Comparison of ENCODE assay signal across 10 cellular contexts in the genomic region with DNA sequence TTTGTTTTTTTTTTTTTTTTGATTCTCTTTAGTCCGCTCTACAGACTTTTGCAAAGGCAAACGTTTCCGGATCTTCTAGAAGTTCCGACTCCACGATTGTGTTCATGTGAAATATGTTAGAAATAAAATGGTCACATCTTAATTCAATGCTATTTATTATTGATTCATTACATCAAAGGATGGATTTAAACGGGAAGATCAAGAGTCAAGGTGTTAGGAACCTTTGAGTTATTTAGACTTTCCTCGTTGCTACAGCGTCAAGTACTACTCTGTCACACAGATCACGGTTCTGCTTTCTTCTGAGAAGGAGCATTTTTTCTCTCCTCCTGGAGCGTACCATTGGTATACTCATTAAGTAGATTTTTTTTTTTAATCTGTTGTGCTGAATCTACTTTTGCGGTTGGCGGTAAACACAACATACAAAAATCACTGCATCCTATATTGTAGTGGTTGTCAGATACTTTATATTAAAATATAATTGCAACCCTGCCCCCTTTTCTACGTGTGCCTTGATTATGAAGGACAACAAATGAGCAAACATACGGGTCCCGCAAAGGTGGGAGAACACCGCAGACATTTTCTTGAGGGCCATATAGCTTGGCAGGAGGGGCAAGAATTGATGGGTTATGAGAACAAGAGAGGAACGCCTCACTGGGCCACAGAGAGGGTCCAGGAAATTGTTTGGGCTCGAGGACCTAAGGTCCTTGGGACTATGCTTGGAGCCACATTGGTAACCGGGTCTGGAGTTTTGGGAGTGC. TPM values are rescaled to one million over a fixed set of nuclear protein-coding genes. Genes with fewer than 3 reads are reported as not detected.
DNase-seq lines count a peak whose midpoint lies in the region; ATAC-seq and TF ChIP-seq lines count a peak whose summit lies in the region.
"Had no signal": no experiment of that assay in that cellular context is flagged by ENCODE, and none has a peak within 500 bp of the region (broad histone marks: within the 10 kb centered on the region; RNA-seq: fewer than 3 reads in every experiment).

No MANE protein-coding gene starts in this region.

- no peaks in the 10 kb centered on the region for H3K9me3 Mint-ChIP-seq in type B pancreatic cell

- no peaks in the 10 kb centered on the region for H3K9me3 ChIP-seq in cardiac muscle cell (ENCODE audit: low read depth)
- H3K9me3 ChIP-seq in SJCRH30 (replicated peaks) = no peaks in the 10 kb centered on the region
- no peaks in the 10 kb centered on the region for H3K9me3 ChIP-seq in right atrium auricular region
- H3K9me3 ChIP-seq: mucosa of descending colon had no signal

- no peak overlapping the region for H3K27ac ChIP-seq in cardiac muscle cell
- no peak overlapping the region for H3K27ac ChIP-seq in SJCRH30
- no peak overlapping the region for H3K27ac ChIP-seq in right atrium auricular region

- H3K4me1 ChIP-seq in cardiac muscle cell (ENCODE audit: low read depth) (no peaks in the 10 kb centered on the region), SJCRH30 (no peaks in the 10 kb centered on the region), right atrium auricular region (peaks cover 0 to 17% of the 10 kb centered on the region in 2 donors)

- TF ChIP-seq CTCF in cardiac muscle cell (IDR thresholded peaks at IDR 0.05; ENCODE audit: low read depth, low read length) (no peak), fibroblast of villous mesenchyme (IDR thresholded peaks at IDR 0.05; ENCODE audit: insufficient read depth, low read depth, low read length) (no peak), type B pancreatic cell (conservative IDR thresholded peaks at IDR 0.05) (no peak), right atrium auricular region (IDR thresholded peaks at IDR 0.05) (no peak)

- no peak overlapping the region for H3K4me3 Mint-ChIP-seq in type B pancreatic cell

- H3K36me3 ChIP-seq in cardiac muscle cell = no peaks in the 10 kb centered on the region
- H3K36me3 ChIP-seq in SJCRH30 = no peaks in the 10 kb centered on the region
- no peaks in the 10 kb centered on the region for H3K36me3 ChIP-seq in right atrium auricular region

- H3K27me3 Mint-ChIP-seq in type B pancreatic cell = peaks cover 2% of the 10 kb centered on the region

- no peaks in the 10 kb centered on the region for H3K36me3 Mint-ChIP-seq in type B pancreatic cell

- ATAC-seq in Right ventricle myocardium superior (ENCODE audit: poor library complexity) = no peak
- no peak for ATAC-seq in HG03342 (IDR thresholded peaks at IDR 0.05; ENCODE audit: unreplicated experiment)
- no peak for ATAC-seq in GM18861 (IDR thresholded peaks at IDR 0.05; ENCODE audit: unreplicated experiment)

- DNase-seq in cardiac muscle cell (ENCODE audit: low read depth in 1 of 2, low spot score in 1 of 2) (peak in 1 of 2 donors; percentile 48), Right ventricle myocardium superior (no peak), SJCRH30 (no peak), fibroblast of villous mesenchyme (ENCODE audit: low read depth) (no peak), type B pancreatic cell (ENCODE audit: extremely low spot score, unreplicated experiment) (no peak), right atrium auricular region (ENCODE audit: low spot score) (no peak)
- DNase-seq: mucosa of descending colon had no signal

- H3K4me1 Mint-ChIP-seq in type B pancreatic cell (ENCODE audit: unreplicated experiment) = peaks cover 10% of the 10 kb centered on the region

- H3K27me3 ChIP-seq in cardiac muscle cell (no peaks in the 10 kb centered on the region), SJCRH30 (no peaks in the 10 kb centered on the region), right atrium auricular region (no peaks in the 10 kb centered on the region)

- peak overlapping the region; percentile 85 for H3K27ac Mint-ChIP-seq in type B pancreatic cell

- intact Hi-C loops in Right ventricle myocardium superior (cut with DNase I) = no loop called here

- H3K4me3 ChIP-seq in cardiac muscle cell = peak overlapping the region; percentile 57
- peak overlapping the region; percentile 60 for H3K4me3 ChIP-seq in SJCRH30
- H3K4me3 ChIP-seq in fibroblast of villous mesenchyme (ENCODE audit: low read depth, low read length) = peak overlapping the region; percentile 75
- H3K4me3 ChIP-seq in right atrium auricular region = no peak overlapping the region
- H3K4me3 ChIP-seq: mucosa of descending colon had no signal

RNA-seq across cellular contexts. Expression of gene HMGN4, which starts 17.5 kb away (rescaled TPM):
- 56.6 and 57.1 TPM in 2 replicates for total RNA-seq in cardiac muscle cell
- 54.7 and 62.4 TPM in 2 replicates for polyA plus RNA-seq in cardiac muscle cell
- total RNA-seq in Right ventricle myocardium superior = 25.1 TPM
- total RNA-seq in SJCRH30 (2014; rRNA removed; shearing (Covaris generic)) = 52.2 and 53.8 TPM in 2 replicates
- total RNA-seq in fibroblast of villous mesenchyme = 74.1 and 85.1 TPM in 2 replicates
- total RNA-seq in type B pancreatic cell (ENCODE audit: low replicate concordance) = 31.7 and 37.6 TPM in 2 replicates
- 10 to 100 TPM; 36.1 to 52.5 TPM for total RNA-seq in right atrium auricular region

RNA-seq across cellular contexts. Expression of gene ABT1, which starts 41.1 kb away (rescaled TPM):
- total RNA-seq in cardiac muscle cell (21.2 and 25.4 TPM in 2 replicates), Right ventricle myocardium superior (7.4 TPM), fibroblast of villous mesenchyme (14.5 and 16.4 TPM in 2 replicates), type B pancreatic cell (ENCODE audit: low replicate concordance) (21.4 and 23.9 TPM in 2 replicates), right atrium auricular region (1 to 10 TPM; 7.3 to 8.8 TPM)
- 27.0 and 30.2 TPM in 2 replicates for polyA plus RNA-seq in cardiac muscle cell
- 26.6 and 30.7 TPM in 2 replicates for total RNA-seq in SJCRH30 (2014; rRNA removed; shearing (Covaris generic))

RNA-seq across cellular contexts. Expression of gene BTN1A1, which starts 55.6 kb away (rescaled TPM):
- total RNA-seq in cardiac muscle cell (not detected in 2 replicates), Right ventricle myocardium superior (not detected), fibroblast of villous mesenchyme (not detected in 2 replicates), type B pancreatic cell (ENCODE audit: low replicate concordance) (0.36 and 1.3 TPM in 2 replicates), right atrium auricular region (not detected)
- polyA plus RNA-seq in cardiac muscle cell = 0.14 and 0.35 TPM in 2 replicates
- total RNA-seq in SJCRH30 (2014; rRNA removed; shearing (Covaris generic)) = 0.04 TPM in 1 of 2 replicates, not detected in the other
- total RNA-seq: mucosa of descending colon, subcutaneous adipose tissue had no signal

Comparison
In these comparisons a context has a peak if more than half of its experiments do, and no peak if none do; other contexts are left out.
1. H3K4me3 ChIP-seq: peak in cardiac muscle cell (single experiment), SJCRH30 (single experiment) and fibroblast of villous mesenchyme (single experiment); none in right atrium auricular region (0 of 2).